In genomic region chr19:16259385-16260159, GRCh38 we compare ENCODE assay signal across 9 cellular contexts.
DNase-seq lines count a peak whose midpoint lies in the region; ATAC-seq, FAIRE-seq and TF ChIP-seq lines count a peak whose summit lies in the region.
"Had no signal": no experiment of that assay in that cellular context is flagged by ENCODE, and none has a peak within 500 bp of the region (broad histone marks: within the 10 kb centered on the region; RNA-seq: fewer than 3 reads in every experiment).

No MANE protein-coding gene starts in this region.

- no peaks in the 10 kb centered on the region for H4K20me1 ChIP-seq in GM12878 (ENCODE audit: control insufficient read depth, insufficient read depth)

- TF ChIP-seq RAD21 in GM12878 (IDR thresholded peaks at IDR 0.05; ENCODE audit: insufficient read depth, low read depth, low read length) = no peak

- no peak for TF ChIP-seq EP300 in GM12878 (IDR thresholded peaks at IDR 0.05; ENCODE audit: borderline replicate concordance in 1 of 2, control insufficient read depth in 1 of 2, low read depth in 2 of 2, low read length in 2 of 2)

- intact Hi-C loops in GM12878 (cut with micrococcal nuclease; ENCODE audit: unreplicated experiment) = no loop called here

- DNase-seq in GM12878 (ENCODE audit: low read depth, low spot score) (peak; percentile 52), RCC 7860 (ENCODE audit: low spot score) (no peak), KG1 (lab: John Stamatoyannopoulos, UW) (no peak), NCI-H1694 (lab: John Stamatoyannopoulos, UW) (no peak)
- DNase-seq: activated CD4-positive, alpha-beta T cell treated with anti-CD3 and anti-CD28 coated beads, Interleukin-2, amount 50 U/mL, for 1 hour; NCI-H1417 treated with DMSO at 0.1 percent for 48 hours had no signal

- no peak for TF ChIP-seq POLR2A in GM12878 (IDR thresholded peaks at IDR 0.05; ENCODE audit: low read depth, low read length)

- H3K9me3 ChIP-seq in GM12878 (replicated peaks; ENCODE audit: control insufficient read depth, insufficient read depth, low read length) = no peaks in the 10 kb centered on the region
- no peaks in the 10 kb centered on the region for H3K9me3 ChIP-seq in skeletal muscle tissue (ENCODE audit: control insufficient read depth in 3 of 3, low read length in 3 of 3)

- FAIRE-seq in GM12878 (lab: Jason Lieb, UNC) = peak; percentile 85
- no peak for FAIRE-seq in RCC 7860 (lab: Jason Lieb, UNC)

- BruUV-seq in GM12878 (replicated peaks; lab: Mats Ljungman, UMichigan) = no TSS peak

- H3K9ac ChIP-seq in GM12878 (ENCODE audit: control insufficient read depth, insufficient read depth, low read length) = no peak overlapping the region
- H3K9ac ChIP-seq in skeletal muscle tissue (ENCODE audit: low read depth in 1 of 3, low read length in 3 of 3) = peak overlapping the region in 1 of 3 donors; percentile 60

- H3K4me1 ChIP-seq in GM12878 (ENCODE audit: control insufficient read depth, insufficient read depth, low read length) = peaks cover 47% of the 10 kb centered on the region
- H3K4me1 ChIP-seq in skeletal muscle tissue (ENCODE audit: control insufficient read depth in 3 of 3, insufficient read depth in 3 of 3, low read length in 3 of 3) = peaks cover 0 to 23% (median 18%) of the 10 kb centered on the region in 3 donors

- no peaks in the 10 kb centered on the region for H3K36me3 ChIP-seq in GM12878 (ENCODE audit: control insufficient read depth in 2 of 2, insufficient read depth in 2 of 2, low read length in 1 of 2)
- no peaks in the 10 kb centered on the region for H3K36me3 ChIP-seq in skeletal muscle tissue (ENCODE audit: control insufficient read depth in 3 of 3, insufficient read depth in 3 of 3, low read length in 3 of 3)

- SMC1A ChIA-PET in GM12878 (lab: Charles Lee; ENCODE audit: uncharacterized antibody, unreplicated experiment) = interaction anchor here (1.0 to 2.4 kb wide), 5 partner anchors 24 to 123 kb away, joined by 3 to 6 read pairs (median 4); no protein-coding TSS in a partner anchor

- CTCF ChIA-PET in GM12878 (lab: Yijun Ruan, JAX) = interaction anchor here (1.1 to 2.9 kb wide), 3 partner anchors 123 to 148 kb away, joined by 4 to 18 read pairs (median 4); partner anchors contain the start of gene RAB8A

- H3K79me2 ChIP-seq in GM12878 (ENCODE audit: control insufficient read depth, insufficient read depth, low read length) = no peaks in the 10 kb centered on the region

- H2AFZ ChIP-seq in GM12878 (ENCODE audit: control insufficient read depth, low read depth, low read length) = no peak overlapping the region

- H3K4me3 ChIP-seq in GM12878 = 0 out of 2 replicates have a peak overlapping the region, but pooled peaks have one; percentile 7
- no peak overlapping the region for H3K4me3 ChIP-seq in skeletal muscle tissue (ENCODE audit: low read length in 3 of 3)

- RAD21 ChIA-PET in GM12878 (lab: Charles Lee; ENCODE audit: unreplicated experiment) = interaction anchor here (0.8 to 1.3 kb wide), 5 partner anchors 69 to 123 kb away, joined by 3 to 4 read pairs (median 3); no protein-coding TSS in a partner anchor

- H3K27me3 ChIP-seq in GM12878 (replicated peaks in 1 of 2; ENCODE audit: control insufficient read depth in 2 of 2, insufficient read depth in 2 of 2, low read length in 1 of 2) (no peaks in the 10 kb centered on the region; a peak in 1 of 4 replicates), skeletal muscle tissue (ENCODE audit: control insufficient read depth in 3 of 3, insufficient read depth in 3 of 3, low read length in 3 of 3) (no peaks in the 10 kb centered on the region)

- POLR2A ChIA-PET in GM12878 (lab: Charles Lee) = interaction anchor here (0.6 to 1.6 kb wide), 6 partner anchors 9 to 184 kb away, joined by 3 to 6 read pairs (median 4); partner anchors contain the start of genes KLF2 and TPM4

- in situ Hi-C loops in GM12878 (cut with MboI) = no loop called here

- WGBS in GM12878 (ENCODE audit: insufficient coverage, insufficient replicate concordance, low lambda C conversion rate, missing lambda C conversion rate) = 2% methylated on average over 21 of the region's 22 CpGs

- H3K27ac ChIP-seq in GM12878 (ENCODE audit: control insufficient read depth, insufficient read depth) (peak overlapping the region; percentile 27; the same call in 1 of the 2 replicates), skeletal muscle tissue (ENCODE audit: low read depth, low read length) (peak overlapping the region; percentile 66)

- TF ChIP-seq CTCF in GM12878 (IDR thresholded peaks at IDR 0.05 in 2 of 3, conservative IDR thresholded peaks at IDR 0.05 in 1 of 3; ENCODE audit: control insufficient read depth in 2 of 3, extremely low read depth in 1 of 3, insufficient read depth in 1 of 3, low read depth in 3 of 3, low read length in 3 of 3) = no peak

- peak; percentile 66 for ATAC-seq in GM18867 (IDR thresholded peaks at IDR 0.05; ENCODE audit: unreplicated experiment)
- ATAC-seq in HG02763 (IDR thresholded peaks at IDR 0.05; ENCODE audit: unreplicated experiment) = peak; percentile 61
- peak; percentile 93 for ATAC-seq in GM12878

- peak overlapping the region; percentile 67 for H3K4me2 ChIP-seq in GM12878 (ENCODE audit: control insufficient read depth, insufficient read depth)

TF ChIP-seq in GM12878, 131 proteins besides CTCF, POLR2A, EP300 and RAD21 (continues in another document):
- TF ChIP-seq REST (IDR thresholded peaks at IDR 0.05; ENCODE audit: low read depth, low read length) (no peak), TCF3 (IDR thresholded peaks at IDR 0.05; ENCODE audit: borderline replicate concordance, insufficient read depth, low read depth, low read length) (peak; percentile 94), ZNF384 (IDR thresholded peaks at IDR 0.05; ENCODE audit: borderline replicate concordance, low read depth, low read length) (no peak), USF1 (IDR thresholded peaks at IDR 0.05; ENCODE audit: borderline replicate concordance, extremely low read length, insufficient read depth, low read depth, low read length) (no peak), GATAD2B (conservative IDR thresholded peaks at IDR 0.05; ENCODE audit: low read depth) (peak; percentile 57; the same call in 1 of the 2 replicates), SRF (IDR thresholded peaks at IDR 0.05; ENCODE audit: low read depth in 2 of 2, low read length in 2 of 2) (no peak), ZZZ3 (IDR thresholded peaks at IDR 0.05; ENCODE audit: control insufficient read depth, insufficient read length, low read depth) (no peak), ETV6 (conservative IDR thresholded peaks at IDR 0.05 in 1 of 2, IDR thresholded peaks at IDR 0.05 in 1 of 2; ENCODE audit: borderline replicate concordance in 1 of 2, low read depth in 1 of 2) (no peak), HDAC2 (IDR thresholded peaks at IDR 0.05) (peak; percentile 47; the same call in 1 of the 2 replicates), USF2 (IDR thresholded peaks at IDR 0.05; ENCODE audit: borderline replicate concordance, low read depth, low read length) (no peak)
